Comparison of ENCODE assay signal across 8 cellular contexts in genomic region chr3:197654082-197654996, GRCh38.
DNase-seq lines count a peak whose midpoint lies in the region; ATAC-seq and TF ChIP-seq lines count a peak whose summit lies in the region.
"Not testable (repeated sequence)": the region's sequence is repeated elsewhere in the genome, so short reads cannot be mapped to it uniquely, and the experiment has no call there.

No MANE protein-coding gene starts in this region.

- H3K36me3 Mint-ChIP-seq in natural killer cell treated with Interleukin-12 subunit alpha and Interleukin-12 subunit beta and Interleukin-15 and Interleukin-18, amount 100 ng/mL, for 72 hours, result not testable (repeated sequence)

- H3K27me3 ChIP-seq in RWPE2 (ENCODE audit: insufficient read depth, poor library complexity, severe bottlenecking); foreskin keratinocyte: not testable (repeated sequence)

- H3K36me3 ChIP-seq in RWPE2 (ENCODE audit: low read depth), result not testable (repeated sequence)

- ATAC-seq in GM21526 (IDR thresholded peaks at IDR 0.05; ENCODE audit: low FRiP score, unreplicated experiment) (peak; percentile 93), HG03108 (IDR thresholded peaks at IDR 0.05; ENCODE audit: unreplicated experiment) (peak; percentile 91), RWPE2 (ENCODE audit: low read depth) (peak; percentile 97), foreskin keratinocyte (peak; percentile 89)
- ATAC-seq in natural killer cell treated with Interleukin-12 subunit alpha and Interleukin-12 subunit beta and Interleukin-15 and Interleukin-18, amount 100 ng/mL, for 72 hours, result peak; percentile 96 to 98

- H3K4me1 ChIP-seq in RWPE2 (ENCODE audit: insufficient read depth, poor library complexity, severe bottlenecking); foreskin keratinocyte: not testable (repeated sequence)

- H3K4me3 ChIP-seq in GM08714 (ENCODE audit: low read length), result peak overlapping the region; percentile 58; the same call in 1 of the 2 replicates
- H3K4me3 ChIP-seq in RWPE2 (ENCODE audit: severe bottlenecking), result not testable (repeated sequence)

- not testable (repeated sequence) for H3K27ac ChIP-seq in RWPE2 (ENCODE audit: poor library complexity, severe bottlenecking); foreskin keratinocyte

- H3K9me3 ChIP-seq in RWPE2 (ENCODE audit: severe bottlenecking), result not testable (repeated sequence)

- H3K27ac Mint-ChIP-seq in natural killer cell treated with Interleukin-12 subunit alpha and Interleukin-12 subunit beta and Interleukin-15 and Interleukin-18, amount 100 ng/mL, for 72 hours, result not testable (repeated sequence)

- H3K4me3 Mint-ChIP-seq in natural killer cell treated with Interleukin-12 subunit alpha and Interleukin-12 subunit beta and Interleukin-15 and Interleukin-18, amount 100 ng/mL, for 72 hours, result not testable (repeated sequence)

- H3K27me3 Mint-ChIP-seq in natural killer cell treated with Interleukin-12 subunit alpha and Interleukin-12 subunit beta and Interleukin-15 and Interleukin-18, amount 100 ng/mL, for 72 hours, result not testable (repeated sequence)

- not testable (repeated sequence) for H3K4me1 Mint-ChIP-seq in natural killer cell treated with Interleukin-12 subunit alpha and Interleukin-12 subunit beta and Interleukin-15 and Interleukin-18, amount 100 ng/mL, for 72 hours (ENCODE audit: low read depth in 2 of 2)

- not testable (repeated sequence) for TF ChIP-seq CTCF in RWPE2 (IDR thresholded peaks at IDR 0.05; ENCODE audit: poor library complexity, severe bottlenecking); foreskin keratinocyte (conservative IDR thresholded peaks at IDR 0.05)

- not testable (repeated sequence) for H3K9me3 Mint-ChIP-seq in natural killer cell treated with Interleukin-12 subunit alpha and Interleukin-12 subunit beta and Interleukin-15 and Interleukin-18, amount 100 ng/mL, for 72 hours

- not testable (repeated sequence) for DNase-seq in RWPE2 (ENCODE audit: low spot score); foreskin keratinocyte
- DNase-seq in activated T-helper 9 cell treated with anti-CD3 and anti-CD28 coated beads, Interleukin-2, amount 50 U/mL, for 16 hours (ENCODE audit: low read depth), result peak; percentile 27
- DNase-seq in natural killer cell treated with Interleukin-12 subunit alpha and Interleukin-12 subunit beta and Interleukin-15 and Interleukin-18, amount 100 ng/mL, for 72 hours (ENCODE audit: low spot score), result peak; percentile 76
- DNase-seq in stimulated activated CD8-positive, alpha-beta memory T cell treated with anti-CD3 and anti-CD28 coated beads, Interleukin-2, amount 100 ng/mL, for 1 hour (ENCODE audit: low read depth in 2 of 2), result peak; percentile 7
